ENCODE assay signal across 8 cellular contexts in the genomic region with DNA sequence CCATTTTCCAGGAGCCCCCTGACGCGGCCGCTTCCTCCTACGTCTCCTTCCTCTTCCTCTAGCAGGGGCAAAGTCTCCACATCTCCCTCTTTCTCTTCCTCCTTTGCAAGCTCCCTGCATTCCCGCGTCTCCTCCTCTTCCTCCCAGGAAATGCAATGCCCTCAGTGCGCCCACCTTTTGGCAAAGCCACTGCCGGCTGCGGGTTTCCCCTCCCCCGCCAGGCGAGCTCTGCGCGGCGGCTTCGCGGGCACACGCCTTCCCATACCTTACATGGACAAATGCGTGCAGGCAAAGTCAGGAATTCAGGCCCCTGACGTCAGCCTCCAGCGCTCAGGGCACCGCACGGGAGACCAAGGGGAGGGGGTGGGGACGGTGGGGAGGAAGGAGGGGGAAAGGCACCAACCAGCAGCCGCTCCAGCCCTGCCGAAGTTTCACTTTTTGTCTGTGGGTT. TPM values are rescaled to one million over a fixed set of nuclear protein-coding genes. Genes with fewer than 3 reads are reported as not detected.
DNase-seq lines count a peak whose midpoint lies in the region; ATAC-seq and TF ChIP-seq lines count a peak whose summit lies in the region.

No MANE protein-coding gene starts in this region.

- peak; percentile 96 for DNase-seq in 8988T
- peak; percentile 48 for DNase-seq in NOMO-1 treated with dmso at 0.1 percent for 144 hours (lab: John Stamatoyannopoulos, UW; ENCODE audit: unreplicated experiment)
- peak; percentile 79 for DNase-seq in activated effector memory CD4-positive, alpha-beta T cell treated with anti-CD3 and anti-CD28 coated beads, Interleukin-2, amount 50 U/mL, for 16 hours
- peak; percentile 74 for DNase-seq in fibroblast of the conjunctiva (ENCODE audit: low read depth)
- DNase-seq in naive thymus-derived CD8-positive, alpha-beta T cell: peak in 4 of 10 donors; percentile 15 to 65 (median 36)
- no peak for DNase-seq in type B pancreatic cell (ENCODE audit: extremely low spot score, unreplicated experiment)

- ATAC-seq in GM18498 (IDR thresholded peaks at IDR 0.05; ENCODE audit: unreplicated experiment) (peak; percentile 20), HG03439 (IDR thresholded peaks at IDR 0.05; ENCODE audit: unreplicated experiment) (peak; percentile 28)
- peak; percentile 24 to 29 for ATAC-seq in naive thymus-derived CD8-positive, alpha-beta T cell

- H3K27ac Mint-ChIP-seq in naive thymus-derived CD8-positive, alpha-beta T cell: peak overlapping the region; percentile 73 to 95 (median 88)
- H3K27ac Mint-ChIP-seq in type B pancreatic cell: peak overlapping the region; percentile 100

- no peak for TF ChIP-seq CTCF in type B pancreatic cell (conservative IDR thresholded peaks at IDR 0.05)

- peak overlapping the region; percentile 82 to 96 (median 90) for H3K4me3 Mint-ChIP-seq in naive thymus-derived CD8-positive, alpha-beta T cell
- peak overlapping the region; percentile 100 for H3K4me3 Mint-ChIP-seq in type B pancreatic cell

- POLR2A ChIA-PET in naive thymus-derived CD8-positive, alpha-beta T cell (lab: Charles Lee): interaction anchor here (0.7 to 1.4 kb wide), 6 partner anchors 15 to 410 kb away, joined by 3 to 4 read pairs (median 4); no protein-coding TSS in a partner anchor

- H3K9me3 Mint-ChIP-seq in naive thymus-derived CD8-positive, alpha-beta T cell: no peaks in the 10 kb centered on the region
- H3K9me3 Mint-ChIP-seq in type B pancreatic cell: no peaks in the 10 kb centered on the region

- H3K36me3 Mint-ChIP-seq in naive thymus-derived CD8-positive, alpha-beta T cell: no peaks in the 10 kb centered on the region
- H3K36me3 Mint-ChIP-seq in type B pancreatic cell: peaks cover 10% of the 10 kb centered on the region

- H3K27me3 Mint-ChIP-seq in naive thymus-derived CD8-positive, alpha-beta T cell: no peaks in the 10 kb centered on the region
- H3K27me3 Mint-ChIP-seq in type B pancreatic cell: no peaks in the 10 kb centered on the region

- peaks cover 26 to 58% (median 50%) of the 10 kb centered on the region in 4 donors for H3K4me1 Mint-ChIP-seq in naive thymus-derived CD8-positive, alpha-beta T cell
- peaks cover 50% of the 10 kb centered on the region for H3K4me1 Mint-ChIP-seq in type B pancreatic cell (ENCODE audit: unreplicated experiment)

RNA-seq across cellular contexts. Expression of a gene that starts 0.4 kb away (rescaled TPM):
- 10 to 100 TPM in 1 of 2 experiments, 1 to 10 TPM in 1; 7.7 to 10.3 TPM for total RNA-seq in naive thymus-derived CD8-positive, alpha-beta T cell
- 10 to 100 TPM in 1 of 3 donors, 1 to 10 TPM in 2; 4.9 to 12.5 (median 7.1) TPM for polyA plus RNA-seq in naive thymus-derived CD8-positive, alpha-beta T cell
- 96.7 and 112 TPM in 2 replicates for total RNA-seq in type B pancreatic cell (ENCODE audit: low replicate concordance)
